In genomic region chr7:69630292-69630691, GRCh38 we compare ENCODE assay signal across 1 cellular context.
TF ChIP-seq lines count a peak whose summit lies in the region.

No MANE protein-coding gene starts in this region.

TF ChIP-seq in HEK293, 187 proteins besides CTCF, POLR2A, EP300 and RAD21 (continued from another document):
- TF ChIP-seq HIC1 (tag by site-specific recombination; IDR thresholded peaks at IDR 0.05) = no peak
- peak; percentile 29; the same call in 1 of the 2 replicates for TF ChIP-seq ZBTB17 (tag by site-specific recombination; IDR thresholded peaks at IDR 0.05)
- no peak for TF ChIP-seq ZNF549 (tag by site-specific recombination; IDR thresholded peaks at IDR 0.05)
- no peak for TF ChIP-seq ZNF555 (tag by site-specific recombination; conservative IDR thresholded peaks at IDR 0.05)
- no peak for TF ChIP-seq ZNF645 (tag by site-specific recombination; IDR thresholded peaks at IDR 0.05)
- TF ChIP-seq ZNF341 (tag by site-specific recombination; IDR thresholded peaks at IDR 0.05; ENCODE audit: low read depth) = no peak
- TF ChIP-seq KLF16 (tag by site-specific recombination; IDR thresholded peaks at IDR 0.05) = no peak
- TF ChIP-seq ZNF146 (tag by site-specific recombination; IDR thresholded peaks at IDR 0.05) = no peak
- TF ChIP-seq IKZF3 (tag by site-specific recombination; IDR thresholded peaks at IDR 0.05) = 0 out of 2 replicates have a peak, but pooled peaks have one; percentile 22
- TF ChIP-seq ZNF777 (tag by site-specific recombination; IDR thresholded peaks at IDR 0.05; ENCODE audit: borderline replicate concordance) = no peak
- TF ChIP-seq ZNF26 (tag by site-specific recombination; IDR thresholded peaks at IDR 0.05) = no peak
- TF ChIP-seq ZBTB7A (tag by site-specific recombination; IDR thresholded peaks at IDR 0.05; ENCODE audit: low read depth) = no peak
- peak; percentile 50; the same call in 1 of the 2 replicates for TF ChIP-seq ZNF843 (tag by site-specific recombination; IDR thresholded peaks at IDR 0.05)
- peak; percentile 82 for TF ChIP-seq PRDM6 (tag by site-specific recombination; IDR thresholded peaks at IDR 0.05)
- no peak for TF ChIP-seq ZNF660 (tag by site-specific recombination; IDR thresholded peaks at IDR 0.05)
- TF ChIP-seq ZNF274 (IDR thresholded peaks at IDR 0.05; ENCODE audit: low read length) = no peak
- no peak for TF ChIP-seq ZNF274 (tag by site-specific recombination; IDR thresholded peaks at IDR 0.05; ENCODE audit: borderline replicate concordance)
- 0 out of 2 replicates have a peak, but pooled peaks have one; percentile 16 for TF ChIP-seq FEZF1 (tag by site-specific recombination; IDR thresholded peaks at IDR 0.05)
- no peak for TF ChIP-seq KLF10 (tag by site-specific recombination; IDR thresholded peaks at IDR 0.05)
